In genomic region chr20:52598306-52598705, GRCh38 we compare ENCODE assay signal across 27 cellular contexts.
"Had no signal": no experiment of that assay in that cellular context is flagged by ENCODE, and none has a peak within 500 bp of the region (broad histone marks: within the 10 kb centered on the region; RNA-seq: fewer than 3 reads in every experiment).

No MANE protein-coding gene starts in this region.

- DNase-seq: activated CD4-positive, alpha-beta memory T cell treated with anti-CD3 and anti-CD28 coated beads, Interleukin-2, amount 10 ng/mL, durations not matched to agents 7 days and 5 days; activated CD4-positive, alpha-beta T cell treated with anti-CD3 and anti-CD28 coated beads for 36 hours; activated CD4-positive, alpha-beta T cell treated with anti-CD3 and anti-CD28 coated beads, Interleukin-2, amount 10 ng/mL, durations not matched to agents 24 days and 14 days; activated CD4-positive, alpha-beta T cell treated with anti-CD3 and anti-CD28 coated beads, Interleukin-2, amount 50 U/mL, for 4 hours; activated CD4-positive, CD25-positive, alpha-beta regulatory T cell; activated CD4-positive, CD25-positive, alpha-beta regulatory T cell treated with anti-CD3 and anti-CD28 coated beads, Interleukin-2, amount 50 U/mL, for 72 hours; activated effector memory CD4-positive, alpha-beta T cell treated with Interleukin-2 at 50 U/mL for 16 hours; activated naive CD4-positive, alpha-beta T cell treated with anti-CD3 and anti-CD28 coated beads for 36 hours; activated naive CD8-positive, alpha-beta T cell treated with anti-CD3 and anti-CD28 coated beads for 36 hours; activated naive CD8-positive, alpha-beta T cell treated with anti-CD3 and anti-CD28 coated beads, Interleukin-2, amount 50 U/mL, for 24 hours; activated T-cell treated with anti-CD3 and anti-CD28 coated beads, Interleukin-2, amount 50 U/mL, for 4 hours; adrenal gland; amygdala; aorta; body of pancreas; caudate nucleus; cortex of kidney; dermis blood vessel endothelial cell; effector CD4-positive, alpha-beta T cell; effector memory CD8-positive, alpha-beta T cell; esophagus squamous epithelium; foreskin melanocyte; head of caudate nucleus; T-helper 2 cell had no signal

- FAIRE-seq: colon had no signal

- ATAC-seq: activated CD4-positive, alpha-beta T cell treated with anti-CD3 and anti-CD28 coated beads for 36 hours; activated naive CD8-positive, alpha-beta T cell treated with anti-CD3 and anti-CD28 coated beads, Interleukin-2, amount 50 U/mL, for 24 hours; activated T-cell treated with anti-CD3 and anti-CD28 coated beads, Interleukin-2, amount 50 U/mL, for 4 hours; activated T-helper 17 cell treated with anti-CD3 and anti-CD28 coated beads, Interleukin-2, amount 50 U/mL, for 72 hours; body of pancreas; effector memory CD8-positive, alpha-beta T cell; gastroesophageal sphincter had no signal
